In genomic region chr1:182601416-182601786, GRCh38 we compare ENCODE assay signal across 8 cellular contexts. TPM values are rescaled to one million over a fixed set of nuclear protein-coding genes. Genes with fewer than 3 reads are reported as not detected.
DNase-seq lines count a peak whose midpoint lies in the region; ATAC-seq, FAIRE-seq and TF ChIP-seq lines count a peak whose summit lies in the region.

No MANE protein-coding gene starts in this region.

- TF ChIP-seq POLR2A in GM12892 (IDR thresholded peaks at IDR 0.05; ENCODE audit: low read depth, low read length), result 0 out of 2 replicates have a peak, but pooled peaks have one; percentile 8

- 18% methylated on average over 6 of the region's 6 CpGs for WGBS in right cardiac atrium

- H3K27ac ChIP-seq in right cardiac atrium (ENCODE audit: low read length), result no peak overlapping the region

- intact Hi-C loops in right cardiac atrium (cut with DNase I), result loop anchor here in 3 of 4 donors (1.0 to 2.0 kb wide), 3 partner anchors 181 to 183 kb away; no protein-coding TSS in a partner anchor

- DNase-seq in 8988T (peak; percentile 62), GM12892 (ENCODE audit: insufficient read length) (peak; percentile 54), NCI-H1694 treated with DMSO at 0.1 percent for 48 hours (lab: John Stamatoyannopoulos, UW) (peak; percentile 74), SW480 (ENCODE audit: low spot score) (peak; percentile 77), anterior cingulate cortex (lab: John Stamatoyannopoulos, UW) (peak in 42 of 58 donors; percentile 10 to 72 (median 40)), right cardiac atrium (peak in 2 of 3 donors; percentile 46 to 70), renal cortical epithelial cell (ENCODE audit: low read depth) (peak; percentile 67)

- H3K4me1 ChIP-seq in right cardiac atrium (ENCODE audit: control insufficient read depth, insufficient read depth, low read length), result peaks cover 3% of the 10 kb centered on the region

- H3K27me3 ChIP-seq in right cardiac atrium (ENCODE audit: control insufficient read depth, insufficient read depth), result no peaks in the 10 kb centered on the region

- no peak overlapping the region for H3K4me3 ChIP-seq in right cardiac atrium (ENCODE audit: low read length)

- ATAC-seq in right cardiac atrium (peak in 1 of 2 donors; percentile 31), HG02642 (IDR thresholded peaks at IDR 0.05; ENCODE audit: poor library complexity, unreplicated experiment) (no peak)

- peak; percentile 91 for FAIRE-seq in GM12892 (lab: Jason Lieb, UNC)

- no peaks in the 10 kb centered on the region for H3K9me3 ChIP-seq in right cardiac atrium (ENCODE audit: control insufficient read depth, low read length)

RNA-seq across cellular contexts. Expression of gene RGS16, which starts 2.8 kb away (rescaled TPM):
- polyA plus RNA-seq in GM12892 (2012; ENCODE audit: missing spikeins), result 41.1 TPM
- total RNA-seq in right cardiac atrium, result 1 to 10 TPM in 1 of 4 donors, under 1 TPM in 3; 0.47 to 1.3 (median 0.72) TPM
- 2.1 TPM for polyA plus RNA-seq in right cardiac atrium
- total RNA-seq in renal cortical epithelial cell, result under 0.01 TPM in 1 of 2 replicates, not detected in the other

RNA-seq across cellular contexts. Expression of gene RNASEL, which starts 12.3 kb away (rescaled TPM):
- 5.6 TPM for polyA plus RNA-seq in GM12892 (2012; ENCODE audit: missing spikeins)
- 1 to 10 TPM; 3.7 to 5.7 (median 5.4) TPM for total RNA-seq in right cardiac atrium
- 2.5 TPM for polyA plus RNA-seq in right cardiac atrium
- total RNA-seq in renal cortical epithelial cell, result 7.8 and 16.0 TPM in 2 replicates
